ENCODE assay signal across 8 cellular contexts in genomic region chr3:184175506-184175905, GRCh38. TPM values are rescaled to one million over a fixed set of nuclear protein-coding genes. Genes with fewer than 3 reads are reported as not detected.
DNase-seq lines count a peak whose midpoint lies in the region; ATAC-seq and TF ChIP-seq lines count a peak whose summit lies in the region.

No MANE protein-coding gene starts in this region.

- no peak for TF ChIP-seq EP300 in gastroesophageal sphincter (IDR thresholded peaks at IDR 0.05)

- ATAC-seq in gastroesophageal sphincter (no peak), HG02642 (IDR thresholded peaks at IDR 0.05; ENCODE audit: poor library complexity, unreplicated experiment) (no peak), HG03280 (IDR thresholded peaks at IDR 0.05; ENCODE audit: unreplicated experiment) (no peak)

- peak overlapping the region; percentile 97 for H3K4me3 ChIP-seq in H7 (ENCODE audit: insufficient read depth, low read depth, low read length)
- H3K4me3 ChIP-seq in WERI-Rb-1 (ENCODE audit: low read depth, low read length) = peak overlapping the region; percentile 91
- peak overlapping the region; percentile 60 to 97 for H3K4me3 ChIP-seq in gastroesophageal sphincter
- H3K4me3 ChIP-seq in skeletal muscle cell (ENCODE audit: low read depth, low read length) = peak overlapping the region; percentile 99

- no peak for TF ChIP-seq CTCF in WERI-Rb-1 (IDR thresholded peaks at IDR 0.05; ENCODE audit: low read depth, low read length)
- TF ChIP-seq CTCF in gastroesophageal sphincter (IDR thresholded peaks at IDR 0.05) = no peak

- H3K4me1 ChIP-seq in gastroesophageal sphincter = peaks cover 3 to 62% (median 25%) of the 10 kb centered on the region in 3 donors

- peaks cover 33% of the 10 kb centered on the region for H3K36me3 ChIP-seq in H7 (replicated peaks; ENCODE audit: control insufficient read depth, insufficient read depth, low read length)
- peaks cover 68% of the 10 kb centered on the region for H3K36me3 ChIP-seq in WERI-Rb-1
- H3K36me3 ChIP-seq in gastroesophageal sphincter = peaks cover 4 to 60% of the 10 kb centered on the region in 2 donors

- peak; percentile 47 for DNase-seq in H7
- DNase-seq in WERI-Rb-1 = no peak
- DNase-seq in skeletal muscle cell (ENCODE audit: low read depth) = no peak
- no peak for DNase-seq in kidney glomerular epithelial cell (lab: John Stamatoyannopoulos, UW)
- DNase-seq in DMS79 treated with DMSO at 0.1 percent for 48 hours (lab: John Stamatoyannopoulos, UW) = no peak

- H3K27me3 ChIP-seq in H7 (ENCODE audit: control insufficient read depth, insufficient read depth, low read length) (no peaks in the 10 kb centered on the region), WERI-Rb-1 (ENCODE audit: insufficient read depth, low read depth, severe bottlenecking) (no peaks in the 10 kb centered on the region), gastroesophageal sphincter (no peaks in the 10 kb centered on the region)

- H3K9me3 ChIP-seq in WERI-Rb-1 (ENCODE audit: severe bottlenecking) (no peaks in the 10 kb centered on the region), gastroesophageal sphincter (no peaks in the 10 kb centered on the region)

- no peak for TF ChIP-seq POLR2A in gastroesophageal sphincter (IDR thresholded peaks at IDR 0.05)

- WGBS in gastroesophageal sphincter (ENCODE audit: low coverage in 1 of 2), 2 donors = 6 to 15% methylated on average over 6 to 8 of the region's 8 CpGs

- H3K27ac ChIP-seq in WERI-Rb-1 (peak overlapping the region; percentile 97), gastroesophageal sphincter (peak overlapping the region; percentile 62 to 98 (median 92))

RNA-seq across cellular contexts. Expression of gene AP2M1, which starts 0.9 kb away (rescaled TPM):
- 567 and 667 TPM in 2 replicates for total RNA-seq in H7 (2014; rRNA removed; shearing (Covaris generic))
- 100 to 1,000 TPM; 234 to 322 (median 288) TPM for total RNA-seq in gastroesophageal sphincter

RNA-seq across cellular contexts. Expression of gene ABCF3, which starts 10.5 kb away (rescaled TPM):
- total RNA-seq in H7 (2014; rRNA removed; shearing (Covaris generic)) = 31.1 and 38.8 TPM in 2 replicates
- 10 to 100 TPM; 31.8 to 54.9 (median 39.5) TPM for total RNA-seq in gastroesophageal sphincter

RNA-seq across cellular contexts. Expression of gene DVL3, which starts 20.3 kb away (rescaled TPM):
- 40.6 and 44.4 TPM in 2 replicates for total RNA-seq in H7 (2014; rRNA removed; shearing (Covaris generic))
- 100 to 1,000 TPM in 1 of 4 donors, 10 to 100 TPM in 3; 56.8 to 117 (median 66.4) TPM for total RNA-seq in gastroesophageal sphincter

RNA-seq across cellular contexts. Expression of gene EIF2B5, which starts 40.3 kb away (rescaled TPM):
- 58.4 and 65.6 TPM in 2 replicates for total RNA-seq in H7 (2014; rRNA removed; shearing (Covaris generic))
- total RNA-seq in gastroesophageal sphincter = 10 to 100 TPM; 36.2 to 49.2 (median 44.3) TPM

RNA-seq across cellular contexts. Expression of gene VWA5B2, which starts 53.9 kb away (rescaled TPM):
- 0.41 TPM in 1 of 2 replicates, not detected in the other for total RNA-seq in H7 (2014; rRNA removed; shearing (Covaris generic))
- under 1 TPM in 2 of 4 donors, not detected in 2; 0.10 to 0.54 TPM for total RNA-seq in gastroesophageal sphincter
